1 cellular context compared by ENCODE assay signal in the genomic region with DNA sequence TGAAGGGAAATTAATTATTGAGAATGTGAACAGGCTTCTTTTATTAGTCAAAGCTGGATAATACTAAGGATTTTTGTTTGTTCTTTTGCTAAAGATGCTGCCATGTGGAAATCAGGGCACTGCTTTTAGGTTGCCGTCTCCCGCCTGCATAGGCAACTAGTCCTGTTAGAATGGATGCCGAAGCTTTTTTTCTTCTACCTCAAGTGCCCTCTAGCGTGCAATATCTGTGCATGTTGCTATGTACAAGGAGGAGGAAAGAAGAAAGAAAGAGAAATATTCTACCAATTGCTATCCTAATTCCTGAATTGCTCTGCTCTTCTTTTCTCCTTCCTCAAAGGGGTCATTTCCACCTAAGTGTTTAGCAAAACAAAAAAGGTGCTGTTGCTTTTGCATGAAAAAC.
TF ChIP-seq lines count a peak whose summit lies in the region.

No MANE protein-coding gene starts in this region.

TF ChIP-seq in GM23338, 12 proteins besides CTCF, POLR2A, EP300 and RAD21 (continued from another document):
- TF ChIP-seq ETS1 (IDR thresholded peaks at IDR 0.05), result no peak
- no peak for TF ChIP-seq POLR2AphosphoS5 (IDR thresholded peaks at IDR 0.05; ENCODE audit: low read depth)
- no peak for TF ChIP-seq JUNB (IDR thresholded peaks at IDR 0.05; ENCODE audit: unreplicated experiment)
